Comparison of ENCODE assay signal across 16 cellular contexts in genomic region chr18:9876523-9876866, GRCh38. TPM values are rescaled to one million over a fixed set of nuclear protein-coding genes. Genes with fewer than 3 reads are reported as not detected.
DNase-seq lines count a peak whose midpoint lies in the region; ATAC-seq, FAIRE-seq and TF ChIP-seq lines count a peak whose summit lies in the region.
"Had no signal": no experiment of that assay in that cellular context is flagged by ENCODE, and none has a peak within 500 bp of the region (broad histone marks: within the 10 kb centered on the region; RNA-seq: fewer than 3 reads in every experiment).

No MANE protein-coding gene starts in this region.

- dilution Hi-C loops in keratinocyte (cut with MboI; ENCODE audit: extremely low pct_ligation_motif_present, low sequenced_read_pairs) = no loop called here

- no peak for TF ChIP-seq POLR2A in testis (IDR thresholded peaks at IDR 0.05)

- POLR2A ChIA-PET in SK-N-SH (lab: Yijun Ruan, JAX) = no interaction called here

- H3F3A ChIP-seq in SK-N-SH (replicated peaks; ENCODE audit: insufficient read depth) = peaks cover 20% of the 10 kb centered on the region

- ATAC-seq in SK-N-SH treated with all-trans-retinoic acid at 6 μM for 48 hours = no peak
- no peak for ATAC-seq in GM21526 (IDR thresholded peaks at IDR 0.05; ENCODE audit: low FRiP score, unreplicated experiment)

- H3K79me2 ChIP-seq in SK-N-SH (ENCODE audit: insufficient read depth) (no peaks in the 10 kb centered on the region), keratinocyte (ENCODE audit: control insufficient read depth, insufficient read depth, low read length) (no peaks in the 10 kb centered on the region)

- H4K20me1 ChIP-seq in SK-N-SH (ENCODE audit: insufficient read depth) (no peaks in the 10 kb centered on the region), keratinocyte (ENCODE audit: control insufficient read depth, extremely low read depth, insufficient read depth, low read length) (no peaks in the 10 kb centered on the region)

- H2AFZ ChIP-seq in SK-N-SH (ENCODE audit: low read depth) = peak overlapping the region; percentile 93
- no peak overlapping the region for H2AFZ ChIP-seq in keratinocyte (ENCODE audit: control insufficient read depth, low read length)

- H3K4me1 ChIP-seq in SK-N-SH (ENCODE audit: control insufficient read depth in 1 of 2, insufficient read depth in 2 of 2, low read depth in 1 of 2, low read length in 1 of 2) (peaks cover 0 to 5% of the 10 kb centered on the region in 2 experiments; a peak in 2 of 4 replicates), adipocyte (ENCODE audit: control insufficient read depth, insufficient read depth, low read length) (peaks cover 14% of the 10 kb centered on the region), keratinocyte (ENCODE audit: control insufficient read depth, extremely low read depth, insufficient read depth, low read length) (peaks cover 22% of the 10 kb centered on the region), testis (peaks cover 24% of the 10 kb centered on the region)

- H3K9me2 ChIP-seq in SK-N-SH = no peaks in the 10 kb centered on the region

- CTCF ChIA-PET in SK-N-SH (lab: Yijun Ruan, JAX) = no interaction called here

- H3K27me3 ChIP-seq in SK-N-SH (ENCODE audit: insufficient read depth) (no peaks in the 10 kb centered on the region), adipocyte (replicated peaks; ENCODE audit: control insufficient read depth, insufficient read depth, low read length) (no peaks in the 10 kb centered on the region), keratinocyte (ENCODE audit: control insufficient read depth, extremely low read depth, insufficient read depth, low read length) (no peaks in the 10 kb centered on the region), testis (no peaks in the 10 kb centered on the region)

- no peaks in the 10 kb centered on the region for H3K9me1 ChIP-seq in keratinocyte (ENCODE audit: control insufficient read depth, extremely low read depth, insufficient read depth, low read length)

- H3K9ac ChIP-seq in SK-N-SH (peak overlapping the region; percentile 75; the same call in 1 of the 2 replicates), adipocyte (ENCODE audit: low read length) (peak overlapping the region; percentile 86), keratinocyte (ENCODE audit: control insufficient read depth, extremely low read depth, insufficient read depth, low read length) (peak overlapping the region; percentile 53)

- TF ChIP-seq RAD21 in SK-N-SH (IDR thresholded peaks at IDR 0.05; ENCODE audit: low read length) = no peak

- TF ChIP-seq EP300 in SK-N-SH (IDR thresholded peaks at IDR 0.05; ENCODE audit: borderline replicate concordance in 1 of 2, low read depth in 1 of 2, low read length in 1 of 2) = no peak

- TF ChIP-seq CTCF in SK-N-SH (IDR thresholded peaks at IDR 0.05) = no peak
- TF ChIP-seq CTCF in keratinocyte (optimal IDR thresholded peaks at IDR 0.05 in 1 of 3, IDR thresholded peaks at IDR 0.05 in 1 of 3, conservative IDR thresholded peaks at IDR 0.05 in 1 of 3; ENCODE audit: extremely low read depth in 1 of 3, insufficient read depth in 2 of 3, low read length in 3 of 3) = no peak
- no peak for TF ChIP-seq CTCF in testis (IDR thresholded peaks at IDR 0.05)

- H3K27ac ChIP-seq in SK-N-SH (ENCODE audit: low read depth in 2 of 2, low read length in 1 of 2) (peak overlapping the region; percentile 58 to 90; a peak in 3 of 4 replicates), keratinocyte (ENCODE audit: control insufficient read depth, insufficient read depth, low read length) (peak overlapping the region; percentile 77), testis (peak overlapping the region; percentile 61 to 92)
- H3K27ac ChIP-seq: 22Rv1 had no signal

- 93% methylated on average over 1 of the region's 1 CpG for WGBS in SK-N-SH (ENCODE audit: low lambda C conversion rate)
- 61 to 67% methylated on average over 1 of the region's 1 CpG for WGBS in testis, 2 donors

- H3K9me3 ChIP-seq in SK-N-SH (no peaks in the 10 kb centered on the region), adipocyte (ENCODE audit: control insufficient read depth, low read length) (no peaks in the 10 kb centered on the region), keratinocyte (ENCODE audit: control insufficient read depth, low read depth, low read length) (no peaks in the 10 kb centered on the region), testis (no peaks in the 10 kb centered on the region)

- H3K4me3 ChIP-seq in SK-N-SH (ENCODE audit: low read depth in 2 of 2, low read length in 1 of 2) = peak overlapping the region in 1 of 2 experiments; percentile 50; a peak in 2 of 4 replicates
- H3K4me3 ChIP-seq in adipocyte (ENCODE audit: low read length) = peak overlapping the region; percentile 72
- H3K4me3 ChIP-seq in keratinocyte (ENCODE audit: control insufficient read depth in 2 of 3, extremely low read depth in 1 of 3, insufficient read depth in 2 of 3, low read depth in 1 of 3, low read length in 3 of 3) = no peak overlapping the region
- no peak overlapping the region for H3K4me3 ChIP-seq in testis

- H3K4me2 ChIP-seq in SK-N-SH = peak overlapping the region; percentile 67
- peak overlapping the region; percentile 52 for H3K4me2 ChIP-seq in keratinocyte (ENCODE audit: control insufficient read depth, extremely low read depth, insufficient read depth, low read depth, low read length)

- intact Hi-C loops in testis (cut with DNase I; ENCODE audit: low total_unique reads) = no loop called here

- H3K36me3 ChIP-seq in SK-N-SH (replicated peaks in 1 of 2; ENCODE audit: control insufficient read depth in 1 of 2, insufficient read depth in 2 of 2, low read length in 1 of 2) = no peaks in the 10 kb centered on the region
- no peaks in the 10 kb centered on the region for H3K36me3 ChIP-seq in adipocyte (ENCODE audit: control insufficient read depth, insufficient read depth, low read length, severe bottlenecking)
- H3K36me3 ChIP-seq in keratinocyte (ENCODE audit: control insufficient read depth in 2 of 2, extremely low read depth in 1 of 2, insufficient read depth in 2 of 2, low read length in 2 of 2) = no peaks in the 10 kb centered on the region
- H3K36me3 ChIP-seq in testis (ENCODE audit: low read depth, missing control alignments) = no peaks in the 10 kb centered on the region

- no peak for DNase-seq in SK-N-SH
- no peak for DNase-seq in adipocyte (ENCODE audit: low read depth)
- no peak for DNase-seq in keratinocyte (ENCODE audit: low read depth, low spot score)
- DNase-seq in testis = no peak
- DNase-seq in A172 (ENCODE audit: low spot score) = no peak
- DNase-seq in activated CD4-positive, CD25-positive, alpha-beta regulatory T cell treated with anti-CD3 and anti-CD28 coated beads, Interleukin-2, amount 50 U/mL, for 72 hours = no peak
- DNase-seq: activated T-cell treated with anti-CD3 and anti-CD28 coated beads, Interleukin-2, amount 50 U/mL, for 24 hours; effector CD8-positive, alpha-beta T cell; GOT3; NCI-H1694; NCI-H774; SHP77 had no signal

- no peak for FAIRE-seq in keratinocyte (lab: Jason Lieb, UNC)

TF ChIP-seq in SK-N-SH, 30 proteins besides CTCF, POLR2A, EP300 and RAD21 (continues in another document):
- TF ChIP-seq NRF1 (IDR thresholded peaks at IDR 0.05; ENCODE audit: low read depth, low read length) = no peak
- no peak for TF ChIP-seq FOXM1 (IDR thresholded peaks at IDR 0.05; ENCODE audit: low read depth)

TF ChIP-seq in SK-N-SH treated with all-trans-retinoic acid at 6 μM for 48 hours, 23 proteins besides CTCF, POLR2A, EP300 and RAD21 (continues in another document):
- no peak for TF ChIP-seq ZFP30 (CRISPR knock-in tag; IDR thresholded peaks at IDR 0.05)

RNA-seq across cellular contexts. Expression of gene TXNDC2, which starts 9.3 kb away (rescaled TPM):
- 0.06 and 0.07 TPM in 2 replicates for polyA plus RNA-seq in SK-N-SH (2012; rRNA removed)
- polyA plus RNA-seq in SK-N-SH (2012; cell fraction: cytosol; rRNA removed) = 0.08 TPM in 2 replicates
- polyA plus RNA-seq in SK-N-SH (2012; cell fraction: nucleus; rRNA removed) = 0.06 and 0.07 TPM in 2 replicates
- 0.03 TPM in 1 of 3 replicates, not detected in the others for polyA plus RNA-seq in keratinocyte
- not detected for polyA plus RNA-seq in keratinocyte (2011; ENCODE audit: low read depth)
- not detected in 2 replicates for polyA plus RNA-seq in keratinocyte (2011; cell fraction: cytosol; rRNA removed)
- polyA plus RNA-seq in keratinocyte (2011; cell fraction: nucleus; rRNA removed) = not detected in 2 replicates
- 0.06 TPM in 1 of 2 replicates, not detected in the other for polyA plus RNA-seq in keratinocyte (2012; ENCODE audit: low replicate concordance)
- 0.16 TPM in 1 of 3 replicates, not detected in the others for polyA minus RNA-seq in keratinocyte
- polyA minus RNA-seq in keratinocyte (2011; cell fraction: cytosol; rRNA and poly(A)+ RNA removed) = not detected
- not detected in 2 replicates for polyA minus RNA-seq in keratinocyte (2011; cell fraction: nucleus; rRNA and poly(A)+ RNA removed)
- total RNA-seq in testis = 10 to 100 TPM; 15.3 to 30.5 TPM
- 212 TPM for polyA plus RNA-seq in testis (ENCODE audit: insufficient read depth, low read depth, low replicate concordance)
- total RNA-seq in A172 (2014; rRNA removed; shearing (Covaris generic)) = 0.05 and 0.26 TPM in 2 replicates
- total RNA-seq: renal cortical epithelial cell had no signal

RNA-seq across cellular contexts. Expression of gene VAPA, which starts 37.3 kb away (rescaled TPM):
- polyA plus RNA-seq in SK-N-SH (2012; rRNA removed) (109 and 129 TPM in 2 replicates), keratinocyte (174 to 350 TPM (median 267 TPM) in 3 replicates), testis (ENCODE audit: insufficient read depth, low read depth, low replicate concordance) (180 TPM)
- 167 and 214 TPM in 2 replicates for polyA plus RNA-seq in SK-N-SH (2012; cell fraction: cytosol; rRNA removed)
- 25.1 and 62.3 TPM in 2 replicates for polyA plus RNA-seq in SK-N-SH (2012; cell fraction: nucleus; rRNA removed)
- polyA plus RNA-seq in keratinocyte (2011; ENCODE audit: low read depth) = 170 TPM
- 244 and 459 TPM in 2 replicates for polyA plus RNA-seq in keratinocyte (2011; cell fraction: cytosol; rRNA removed)
- 146 and 198 TPM in 2 replicates for polyA plus RNA-seq in keratinocyte (2011; cell fraction: nucleus; rRNA removed)
- polyA plus RNA-seq in keratinocyte (2012; ENCODE audit: low replicate concordance) = 143 and 223 TPM in 2 replicates
- 18.6 to 194 TPM (median 79.0 TPM) in 3 replicates for polyA minus RNA-seq in keratinocyte
- polyA minus RNA-seq in keratinocyte (2011; cell fraction: cytosol; rRNA and poly(A)+ RNA removed) = 163 TPM
- 37.4 and 91.5 TPM in 2 replicates for polyA minus RNA-seq in keratinocyte (2011; cell fraction: nucleus; rRNA and poly(A)+ RNA removed)
- 100 to 1,000 TPM; 177 to 224 TPM for total RNA-seq in testis
- total RNA-seq in A172 (2014; rRNA removed; shearing (Covaris generic)) = 399 and 471 TPM in 2 replicates

Comparison
In these comparisons a context has a peak if more than half of its experiments do, and no peak if none do; other contexts are left out.
1. RNA of gene TXNDC2, which starts 9.3 kb away (polyA plus RNA-seq): 212 TPM in testis (single experiment); 0.06 to 0.08 TPM in SK-N-SH and 0.03 to 0.06 TPM in keratinocyte; every median in the first group is over 100 times any median in the second.
2. Peak in every context shown above with its lines, with median percentiles within 50 percentile points of each other: H3K27ac ChIP-seq and H3K9ac ChIP-seq.